Comparison of ENCODE assay signal across 8 cellular contexts in genomic region chr7:100089458-100090201, GRCh38. TPM values are rescaled to one million over a fixed set of nuclear protein-coding genes. Genes with fewer than 3 reads are reported as not detected.
A peak's percentile ranks its signal among the peaks of the same experiment; 100 is the strongest.
DNase-seq lines count a peak whose midpoint lies in the region; ATAC-seq and TF ChIP-seq lines count a peak whose summit lies in the region.

No MANE protein-coding gene starts in this region.

- peak overlapping the region; percentile 93 for H3K4me3 Mint-ChIP-seq in WTC11
- H3K4me3 Mint-ChIP-seq in stimulated activated memory B cell treated with anti-CD40 and anti-IgM and Interleukin-4, amounts not matched to agents 10 μg/mL and 1 μg/mL and 100 μg/mL, for 72 hours, result peak overlapping the region; percentile 90

- H3K79me2 ChIP-seq in HCT116 (ENCODE audit: insufficient read depth, low read length), result peaks cover 30% of the 10 kb centered on the region
- H3K79me2 ChIP-seq in hepatocyte, result peaks cover 15% of the 10 kb centered on the region

- no peak for TF ChIP-seq POLR2A in HCT116 (IDR thresholded peaks at IDR 0.05; ENCODE audit: borderline replicate concordance, extremely low read depth, insufficient read depth, insufficient read length)

- H3K27ac ChIP-seq in HCT116 (ENCODE audit: low read depth, low read length), result peak overlapping the region; percentile 90
- H3K27ac ChIP-seq in hepatocyte, result peak overlapping the region; percentile 91

- H3K9ac ChIP-seq in HCT116 (ENCODE audit: low read length), result peak overlapping the region; percentile 94

- H3K27me3 Mint-ChIP-seq in WTC11 (ENCODE audit: low read depth), result no peaks in the 10 kb centered on the region; the same call in 1 of the 2 replicates
- H3K27me3 Mint-ChIP-seq in stimulated activated memory B cell treated with anti-CD40 and anti-IgM and Interleukin-4, amounts not matched to agents 10 μg/mL and 1 μg/mL and 100 μg/mL, for 72 hours, result no peaks in the 10 kb centered on the region

- POLR2A ChIA-PET in HCT116 (lab: Charles Lee), result interaction anchor here (0.5 to 2.3 kb wide), 4 partner anchors 11 to 714 kb away, joined by 3 to 11 read pairs (median 6); partner anchors contain the start of genes AP4M1 and MCM7
- POLR2A ChIA-PET in WTC11 (lab: Charles Lee), result interaction anchor here (0.6 to 6.2 kb wide), 2 partner anchors 11 to 144 kb away, joined by 6 to 41 read pairs; partner anchors contain the start of genes AP4M1 and MCM7

- peaks cover 11% of the 10 kb centered on the region for H3K4me1 Mint-ChIP-seq in WTC11
- H3K4me1 Mint-ChIP-seq in stimulated activated memory B cell treated with anti-CD40 and anti-IgM and Interleukin-4, amounts not matched to agents 10 μg/mL and 1 μg/mL and 100 μg/mL, for 72 hours, result peaks cover 31% of the 10 kb centered on the region

- H3K9me3 ChIP-seq in HCT116 (ENCODE audit: control insufficient read depth in 1 of 2, insufficient read depth in 1 of 2, low read depth in 1 of 2, low read length in 2 of 2) (no peaks in the 10 kb centered on the region), hepatocyte (ENCODE audit: low read depth) (no peaks in the 10 kb centered on the region)

- no peaks in the 10 kb centered on the region for H3K9me2 ChIP-seq in HCT116 (ENCODE audit: insufficient read depth)
- H3K9me2 ChIP-seq in hepatocyte (replicated peaks; ENCODE audit: insufficient read depth), result no peaks in the 10 kb centered on the region

- intact Hi-C loops in HCT116 (cut with micrococcal nuclease), result loop anchor here (1.0 kb wide), 1 partner anchor 11 kb away; no protein-coding TSS in a partner anchor

- H3K9me3 Mint-ChIP-seq in WTC11, result no peaks in the 10 kb centered on the region
- H3K9me3 Mint-ChIP-seq in stimulated activated memory B cell treated with anti-CD40 and anti-IgM and Interleukin-4, amounts not matched to agents 10 μg/mL and 1 μg/mL and 100 μg/mL, for 72 hours, result no peaks in the 10 kb centered on the region

- no TSS peak for BruUV-seq in HCT116 (replicated peaks; lab: Mats Ljungman, UMichigan)

- peak overlapping the region; percentile 78 for H3K27ac Mint-ChIP-seq in WTC11
- peak overlapping the region; percentile 82 for H3K27ac Mint-ChIP-seq in stimulated activated memory B cell treated with anti-CD40 and anti-IgM and Interleukin-4, amounts not matched to agents 10 μg/mL and 1 μg/mL and 100 μg/mL, for 72 hours

- DNase-seq in HCT116 (ENCODE audit: low read depth, low spot score) (no peak), WTC11 (ENCODE audit: low spot score) (no peak), hepatocyte (ENCODE audit: low spot score) (no peak), SKM-1 treated with dmso at 0.1 percent for 144 hours (lab: John Stamatoyannopoulos, UW; ENCODE audit: unreplicated experiment) (no peak), GM20000 (ENCODE audit: low spot score) (no peak)

- H3K36me3 Mint-ChIP-seq in WTC11, result peaks cover 44% of the 10 kb centered on the region
- H3K36me3 Mint-ChIP-seq in stimulated activated memory B cell treated with anti-CD40 and anti-IgM and Interleukin-4, amounts not matched to agents 10 μg/mL and 1 μg/mL and 100 μg/mL, for 72 hours, result peaks cover 43% of the 10 kb centered on the region

- RAD21 ChIA-PET in HCT116 (lab: Charles Lee; ENCODE audit: low non-redundant PET in 1 of 2, low total read pairs in 2 of 2, uncharacterized antibody in 2 of 2, unreplicated experiment in 2 of 2), result no interaction called here

- H3K36me3 ChIP-seq in HCT116 (ENCODE audit: control insufficient read depth in 1 of 2, insufficient read depth in 2 of 2, low read length in 2 of 2), result peaks cover 22 to 41% of the 10 kb centered on the region in 2 experiments; a peak in 3 of 4 replicates
- no peaks in the 10 kb centered on the region for H3K36me3 ChIP-seq in hepatocyte (replicated peaks; ENCODE audit: insufficient read depth, low read depth)

- H3K4me2 ChIP-seq in HCT116 (ENCODE audit: low read length) (peak overlapping the region; percentile 83), hepatocyte (peak overlapping the region; percentile 87)

- H3K4me1 ChIP-seq in HCT116 (ENCODE audit: control insufficient read depth in 1 of 2, insufficient read depth in 2 of 2, low read length in 2 of 2), result peaks cover 8 to 38% of the 10 kb centered on the region in 2 experiments
- H3K4me1 ChIP-seq in hepatocyte (ENCODE audit: insufficient read depth), result peaks cover 20% of the 10 kb centered on the region

- H3K4me3 ChIP-seq in HCT116 (replicated peaks in 1 of 2; ENCODE audit: low read depth in 1 of 2, low read length in 2 of 2) (peak overlapping the region; percentile 91 to 93), hepatocyte (peak overlapping the region; percentile 70)

- no peak overlapping the region for H2AFZ ChIP-seq in HCT116 (ENCODE audit: low read depth, low read length, poor library complexity, severe bottlenecking)
- H2AFZ ChIP-seq in hepatocyte, result peak overlapping the region; percentile 91

- peaks cover 11% of the 10 kb centered on the region for H4K20me1 ChIP-seq in HCT116 (ENCODE audit: insufficient read depth)
- H4K20me1 ChIP-seq in hepatocyte (ENCODE audit: insufficient read depth, poor library complexity, severe bottlenecking), result no peaks in the 10 kb centered on the region

- H3K27me3 ChIP-seq in HCT116 (ENCODE audit: insufficient read depth, low read length) (no peaks in the 10 kb centered on the region), hepatocyte (no peaks in the 10 kb centered on the region)

- TF ChIP-seq CTCF in HCT116 (IDR thresholded peaks at IDR 0.05 in 2 of 3, conservative IDR thresholded peaks at IDR 0.05 in 1 of 3; ENCODE audit: borderline replicate concordance in 1 of 3, insufficient read depth in 1 of 3, low read depth in 2 of 3, low read length in 2 of 3) (no peak), WTC11 (IDR thresholded peaks at IDR 0.05) (no peak), hepatocyte (IDR thresholded peaks at IDR 0.05; ENCODE audit: poor library complexity) (no peak), GM20000 (IDR thresholded peaks at IDR 0.05; ENCODE audit: extremely low read depth, missing control alignments) (no peak)

- no peak for TF ChIP-seq RAD21 in HCT116 (IDR thresholded peaks at IDR 0.05; ENCODE audit: low read depth)

- CTCF ChIA-PET in HCT116 (lab: Charles Lee) (interaction anchor here (1.5 kb wide), 1 partner anchor 12 kb away, joined by 4 read pairs; the partner anchor contains the start of genes AP4M1 and MCM7), WTC11 (lab: Charles Lee) (interaction anchor here (1.4 to 1.8 kb wide), 3 partner anchors 12 to 176 kb away, joined by 3 to 7 read pairs (median 4); partner anchors contain the start of genes AP4M1 and MCM7)

- ATAC-seq in HCT116, result no peak
- ATAC-seq in WTC11, result no peak
- ATAC-seq in stimulated activated memory B cell treated with anti-CD40 and anti-IgM and Interleukin-4, amounts not matched to agents 10 μg/mL and 1 μg/mL and 100 μg/mL, for 72 hours, result no peak
- no peak for ATAC-seq in HG03280 (IDR thresholded peaks at IDR 0.05; ENCODE audit: unreplicated experiment)
- ATAC-seq in GM18870 (IDR thresholded peaks at IDR 0.05; ENCODE audit: unreplicated experiment), result no peak

- WGBS in hepatocyte (ENCODE audit: low lambda C conversion rate, missing lambda C conversion rate), result 34% methylated on average over 7 of the region's 7 CpGs

TF ChIP-seq in WTC11, 78 proteins besides CTCF, POLR2A, EP300 and RAD21:
- no peak for TF ChIP-seq MXD4 (CRISPR knock-in tag; IDR thresholded peaks at IDR 0.05; ENCODE audit: borderline replicate concordance)
TF ChIP-seq in WTC11: peak in this region for 0.

RNA-seq across cellular contexts. Expression of gene COPS6, which starts 0.9 kb away (rescaled TPM):
- total RNA-seq in HCT116 (2021; ENCODE audit: unreplicated experiment) (126 TPM), WTC11 (2021) (118 to 124 TPM (median 119 TPM) in 3 replicates), hepatocyte (41.9 and 53.7 TPM in 2 replicates)
- 136 and 154 TPM in 2 replicates for polyA plus RNA-seq in HCT116 (2012)
- 161 and 163 TPM in 2 replicates for polyA plus RNA-seq in hepatocyte

RNA-seq across cellular contexts. Expression of gene ZNF3, which starts 8.1 kb away (rescaled TPM):
- 28.2 TPM for total RNA-seq in HCT116 (2021; ENCODE audit: unreplicated experiment)
- polyA plus RNA-seq in HCT116 (2012), result 14.5 and 16.0 TPM in 2 replicates
- 38.1 to 48.3 TPM (median 39.1 TPM) in 3 replicates for total RNA-seq in WTC11 (2021)
- 30.1 and 35.6 TPM in 2 replicates for total RNA-seq in hepatocyte
- polyA plus RNA-seq in hepatocyte, result 20.7 and 28.3 TPM in 2 replicates

RNA-seq across cellular contexts. Expression of gene MCM7, which starts 11.6 kb away (rescaled TPM):
- 387 TPM for total RNA-seq in HCT116 (2021; ENCODE audit: unreplicated experiment)
- 273 and 296 TPM in 2 replicates for polyA plus RNA-seq in HCT116 (2012)
- total RNA-seq in WTC11 (2021), result 306 to 351 TPM (median 315 TPM) in 3 replicates
- total RNA-seq in hepatocyte, result 39.0 and 42.1 TPM in 2 replicates
- 49.3 and 57.5 TPM in 2 replicates for polyA plus RNA-seq in hepatocyte

RNA-seq across cellular contexts. Expression of gene AP4M1, which starts 11.8 kb away (rescaled TPM):
- 20.0 TPM for total RNA-seq in HCT116 (2021; ENCODE audit: unreplicated experiment)
- polyA plus RNA-seq in HCT116 (2012), result 11.9 and 13.8 TPM in 2 replicates
- total RNA-seq in WTC11 (2021), result 16.9 to 18.0 TPM (median 17.4 TPM) in 3 replicates
- total RNA-seq in hepatocyte, result 13.0 and 22.8 TPM in 2 replicates
- 17.4 and 22.0 TPM in 2 replicates for polyA plus RNA-seq in hepatocyte

RNA-seq across cellular contexts. Expression of gene TAF6, which starts 29.5 kb away (rescaled TPM):
- total RNA-seq in HCT116 (2021; ENCODE audit: unreplicated experiment) (67.4 TPM), WTC11 (2021) (121 to 132 TPM (median 122 TPM) in 3 replicates), hepatocyte (13.3 and 29.2 TPM in 2 replicates)
- polyA plus RNA-seq in HCT116 (2012), result 54.4 and 55.3 TPM in 2 replicates
- 44.2 and 44.3 TPM in 2 replicates for polyA plus RNA-seq in hepatocyte
